1 cellular context compared by ENCODE assay signal in genomic region chr18:10259934-10260333, GRCh38.
TF ChIP-seq lines count a peak whose summit lies in the region.

No MANE protein-coding gene starts in this region.

TF ChIP-seq in IMR-90, 13 proteins besides CTCF, POLR2A, EP300 and RAD21 (continued from another document):
- no peak for TF ChIP-seq ELK1 (IDR thresholded peaks at IDR 0.05; ENCODE audit: borderline replicate concordance, low read depth, low read length)
- TF ChIP-seq MAFK (IDR thresholded peaks at IDR 0.05; ENCODE audit: low read depth, low read length): no peak
TF ChIP-seq in IMR-90: peak in this region for 0.
